ENCODE assay signal across 19 cellular contexts in the genomic region with DNA sequence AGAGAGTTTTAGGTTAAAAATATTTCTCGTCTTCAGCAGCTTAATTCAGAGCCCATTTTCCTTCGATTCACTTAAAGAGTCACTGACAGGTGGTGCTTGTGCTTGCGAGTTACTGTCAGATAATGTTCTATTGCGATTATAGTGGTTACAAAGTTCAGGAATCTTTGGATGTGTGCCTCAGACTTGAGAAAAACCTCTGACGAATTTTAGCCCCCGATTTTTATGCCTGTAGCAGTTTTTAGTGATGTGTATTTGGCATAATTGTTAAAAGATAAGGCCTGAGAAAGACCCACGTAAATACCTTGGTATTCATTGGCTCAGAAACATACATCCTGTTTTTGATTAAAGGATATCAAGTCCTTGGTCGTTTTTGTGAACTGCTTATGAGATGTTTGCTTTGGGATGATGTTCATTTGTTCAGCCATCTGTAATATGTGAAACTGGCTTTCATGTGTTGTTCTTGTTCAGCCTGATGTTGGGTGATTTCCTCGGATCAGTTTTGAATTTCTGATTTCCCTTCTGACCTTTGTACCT. TPM values are rescaled to one million over a fixed set of nuclear protein-coding genes. Genes with fewer than 3 reads are reported as not detected.
DNase-seq lines count a peak whose midpoint lies in the region; ATAC-seq and TF ChIP-seq lines count a peak whose summit lies in the region.
"Had no signal": no experiment of that assay in that cellular context is flagged by ENCODE, and none has a peak within 500 bp of the region (broad histone marks: within the 10 kb centered on the region; RNA-seq: fewer than 3 reads in every experiment).

No MANE protein-coding gene starts in this region.

- H3K27me3 ChIP-seq in DOHH2 (ENCODE audit: control insufficient read depth, low read length) = no peaks in the 10 kb centered on the region
- H3K27me3 ChIP-seq in PC-3 (ENCODE audit: low read length) = no peaks in the 10 kb centered on the region

- intact Hi-C loops in PC-3 (cut with micrococcal nuclease) = loop anchor here (5.0 kb wide), 1 partner anchor 74 kb away; no protein-coding TSS in a partner anchor

- no peaks in the 10 kb centered on the region for H3K9me3 ChIP-seq in DOHH2 (ENCODE audit: control insufficient read depth, insufficient read depth, low read length)
- H3K9me3 ChIP-seq in PC-3 (ENCODE audit: low read length) = no peaks in the 10 kb centered on the region
- H3K9me3 ChIP-seq: adrenal gland, pancreas, thoracic aorta had no signal

- no peaks in the 10 kb centered on the region for H3K9me2 ChIP-seq in DOHH2 (replicated peaks; ENCODE audit: control insufficient read depth, low read length)
- H3K9me2 ChIP-seq in PC-3 (replicated peaks; ENCODE audit: low read length) = no peaks in the 10 kb centered on the region

- no TSS peak for BruUV-seq in PC-3 (replicated peaks; lab: Mats Ljungman, UMichigan)

- peak overlapping the region; percentile 84 for H3K4me3 Mint-ChIP-seq in neural crest cell
- no peak overlapping the region for H3K4me3 Mint-ChIP-seq in natural killer cell treated with Interleukin-12 subunit alpha and Interleukin-12 subunit beta and Interleukin-15 and Interleukin-18, amount 100 ng/mL, for 72 hours
- H3K4me3 Mint-ChIP-seq: activated CD8-positive, alpha-beta T cell treated with anti-CD3 and anti-CD28 coated beads for 36 hours; activated T-cell treated with anti-CD3 and anti-CD28 coated beads, Interleukin-2, amount 50 U/mL, for 72 hours had no signal

- H3K79me2 ChIP-seq in DOHH2 (ENCODE audit: control insufficient read depth, low read length) (peaks cover 68% of the 10 kb centered on the region), PC-3 (ENCODE audit: low read length) (peaks cover 52% of the 10 kb centered on the region)

- H3K9ac ChIP-seq in PC-3 (ENCODE audit: low read length) = peak overlapping the region; percentile 49

- peaks cover 23% of the 10 kb centered on the region for H3K4me1 Mint-ChIP-seq in neural crest cell
- peaks cover 0 to 4% of the 10 kb centered on the region in 2 donors for H3K4me1 Mint-ChIP-seq in natural killer cell treated with Interleukin-12 subunit alpha and Interleukin-12 subunit beta and Interleukin-15 and Interleukin-18, amount 100 ng/mL, for 72 hours (ENCODE audit: low read depth in 2 of 2)

- H3F3A ChIP-seq in DOHH2 (ENCODE audit: control insufficient read depth, insufficient read depth) = peaks cover 22% of the 10 kb centered on the region
- no peaks in the 10 kb centered on the region for H3F3A ChIP-seq in PC-3 (ENCODE audit: low read length, unreplicated experiment)

- CTCF ChIA-PET in PC-3 (lab: Charles Lee) = no interaction called here

- no peak overlapping the region for H3K27ac Mint-ChIP-seq in neural crest cell (ENCODE audit: unreplicated experiment)
- H3K27ac Mint-ChIP-seq in natural killer cell treated with Interleukin-12 subunit alpha and Interleukin-12 subunit beta and Interleukin-15 and Interleukin-18, amount 100 ng/mL, for 72 hours = no peak overlapping the region
- H3K27ac Mint-ChIP-seq: activated CD8-positive, alpha-beta T cell treated with anti-CD3 and anti-CD28 coated beads for 36 hours; activated T-cell treated with anti-CD3 and anti-CD28 coated beads, Interleukin-2, amount 50 U/mL, for 72 hours; mesothelial cell of epicardium had no signal

- H3K4me2 ChIP-seq in DOHH2 (ENCODE audit: low read length) = peak overlapping the region; percentile 91
- H3K4me2 ChIP-seq in PC-3 (ENCODE audit: low read length) = peak overlapping the region; percentile 84

- POLR2A ChIA-PET in PC-3 (lab: Charles Lee; ENCODE audit: unreplicated experiment) = no interaction called here

- peak overlapping the region; percentile 14; the same call in 1 of the 2 replicates for H2AFZ ChIP-seq in PC-3 (ENCODE audit: low read length)

- H3K4me1 ChIP-seq in DOHH2 (ENCODE audit: control insufficient read depth, low read length) (peaks cover 74% of the 10 kb centered on the region), PC-3 (ENCODE audit: insufficient read depth, low read length) (peaks cover 36% of the 10 kb centered on the region)

- H3K4me3 ChIP-seq in DOHH2 (ENCODE audit: low read length) (peak overlapping the region; percentile 76), PC-3 (ENCODE audit: low read length) (peak overlapping the region; percentile 65)
- H3K4me3 ChIP-seq: adrenal gland, K562, pancreas, thoracic aorta had no signal

- H3K9me3 Mint-ChIP-seq in neural crest cell = no peaks in the 10 kb centered on the region
- H3K9me3 Mint-ChIP-seq in natural killer cell treated with Interleukin-12 subunit alpha and Interleukin-12 subunit beta and Interleukin-15 and Interleukin-18, amount 100 ng/mL, for 72 hours = no peaks in the 10 kb centered on the region
- H3K9me3 Mint-ChIP-seq: activated CD8-positive, alpha-beta T cell treated with anti-CD3 and anti-CD28 coated beads for 36 hours; activated T-cell treated with anti-CD3 and anti-CD28 coated beads, Interleukin-2, amount 50 U/mL, for 72 hours; mesothelial cell of epicardium had no signal

- TF ChIP-seq CTCF in DOHH2 (IDR thresholded peaks at IDR 0.05; ENCODE audit: low read depth, low read length, poor library complexity, severe bottlenecking) (no peak), PC-3 (conservative IDR thresholded peaks at IDR 0.05; ENCODE audit: low read depth, low read length) (no peak), neural crest cell (conservative IDR thresholded peaks at IDR 0.05) (no peak)

- DNase-seq in PC-3 = peak; percentile 45
- DNase-seq in dermis blood vessel endothelial cell = peak; percentile 19
- DNase-seq in neural crest cell (ENCODE audit: low read depth, low spot score) = no peak
- no peak for DNase-seq in natural killer cell treated with Interleukin-12 subunit alpha and Interleukin-12 subunit beta and Interleukin-15 and Interleukin-18, amount 100 ng/mL, for 72 hours (ENCODE audit: low spot score)
- DNase-seq in Kasumi-1 (lab: John Stamatoyannopoulos, UW) = no peak
- no peak for DNase-seq in activated CD4-positive, alpha-beta T cell treated with anti-CD3 and anti-CD28 coated beads, Interleukin-2, amount 50 U/mL, for 1 hour
- no peak for DNase-seq in NCI-H226
- DNase-seq: activated CD8-positive, alpha-beta T cell treated with anti-CD3 and anti-CD28 coated beads for 36 hours; activated T-cell treated with anti-CD3 and anti-CD28 coated beads, Interleukin-2, amount 50 U/mL, for 72 hours; adrenal gland; head of caudate nucleus; islet precursor cell; NCI-H1048; NCI-H748 treated with DMSO at 0.1 percent for 48 hours; pancreas had no signal

- H3K36me3 ChIP-seq in DOHH2 (ENCODE audit: control insufficient read depth, low read length) (no peaks in the 10 kb centered on the region; the same call in none of the 2 replicates), PC-3 (ENCODE audit: low read depth, low read length) (no peaks in the 10 kb centered on the region)
- H3K36me3 ChIP-seq: adrenal gland, pancreas, thoracic aorta had no signal

- H3K36me3 Mint-ChIP-seq in neural crest cell (ENCODE audit: low read depth) = no peaks in the 10 kb centered on the region
- no peaks in the 10 kb centered on the region for H3K36me3 Mint-ChIP-seq in natural killer cell treated with Interleukin-12 subunit alpha and Interleukin-12 subunit beta and Interleukin-15 and Interleukin-18, amount 100 ng/mL, for 72 hours
- H3K36me3 Mint-ChIP-seq: mesothelial cell of epicardium had no signal

- H3K27me3 Mint-ChIP-seq in neural crest cell (ENCODE audit: low read depth) = peaks cover 47% of the 10 kb centered on the region
- H3K27me3 Mint-ChIP-seq in natural killer cell treated with Interleukin-12 subunit alpha and Interleukin-12 subunit beta and Interleukin-15 and Interleukin-18, amount 100 ng/mL, for 72 hours = peaks cover 30 to 36% of the 10 kb centered on the region in 2 donors

- no peaks in the 10 kb centered on the region for H4K20me1 ChIP-seq in DOHH2 (ENCODE audit: control insufficient read depth, insufficient read depth, low read depth, low read length)
- H4K20me1 ChIP-seq in PC-3 (ENCODE audit: low read length) = peaks cover 4% of the 10 kb centered on the region; the same call in 1 of the 2 replicates

- peak; percentile 26; the same call in 1 of the 2 replicates for ATAC-seq in PC-3
- no peak for ATAC-seq in natural killer cell treated with Interleukin-12 subunit alpha and Interleukin-12 subunit beta and Interleukin-15 and Interleukin-18, amount 100 ng/mL, for 72 hours
- ATAC-seq: activated CD8-positive, alpha-beta T cell treated with anti-CD3 and anti-CD28 coated beads for 36 hours; activated T-cell treated with anti-CD3 and anti-CD28 coated beads, Interleukin-2, amount 50 U/mL, for 72 hours; K562; pancreas had no signal

- peak overlapping the region; percentile 97 for H3K27ac ChIP-seq in DOHH2 (ENCODE audit: low read depth, low read length)
- peak overlapping the region; percentile 32 for H3K27ac ChIP-seq in PC-3 (ENCODE audit: low read length)
- H3K27ac ChIP-seq: adrenal gland, pancreas, thoracic aorta had no signal

RNA-seq across cellular contexts. Expression of a gene that starts 2.0 kb away (rescaled TPM):
- total RNA-seq in PC-3 (2014; rRNA removed) = 11.4 and 15.8 TPM in 2 replicates
- total RNA-seq in dermis blood vessel endothelial cell = 4.4 and 4.8 TPM in 2 replicates
- total RNA-seq in neural crest cell = 17.4 and 18.0 TPM in 2 replicates
- not detected for total RNA-seq in natural killer cell treated with Interleukin-12 subunit alpha and Interleukin-12 subunit beta and Interleukin-15 and Interleukin-18, amount 100 ng/mL, for 72 hours
- total RNA-seq: activated CD8-positive, alpha-beta T cell treated with anti-CD3 and anti-CD28 coated beads for 36 hours; activated T-cell treated with anti-CD3 and anti-CD28 coated beads, Interleukin-2, amount 50 U/mL, for 72 hours; K562 had no signal

Comparison
In these comparisons a context has a peak if more than half of its experiments do, and no peak if none do; other contexts are left out.
1. DNase-seq: peak in PC-3 (single experiment) and dermis blood vessel endothelial cell (single experiment); none in neural crest cell (single experiment), natural killer cell treated with Interleukin-12 subunit alpha and Interleukin-12 subunit beta and Interleukin-15 and Interleukin-18, amount 100 ng/mL, for 72 hours (single experiment), Kasumi-1 (0 of 2), activated CD4-positive, alpha-beta T cell treated with anti-CD3 and anti-CD28 coated beads, Interleukin-2, amount 50 U/mL, for 1 hour (single experiment) and NCI-H226 (single experiment).